20 cellular contexts compared by ENCODE assay signal in genomic region chr9:82939451-82939850, GRCh38.
DNase-seq lines count a peak whose midpoint lies in the region; ATAC-seq and TF ChIP-seq lines count a peak whose summit lies in the region.
"Had no signal": no experiment of that assay in that cellular context is flagged by ENCODE, and none has a peak within 500 bp of the region (broad histone marks: within the 10 kb centered on the region; RNA-seq: fewer than 3 reads in every experiment).

No MANE protein-coding gene starts in this region.

- DNase-seq in DMS153 (lab: John Stamatoyannopoulos, UW): peak; percentile 53
- peak; percentile 46 for DNase-seq in HT-29 (ENCODE audit: low spot score)
- peak; percentile 50 for DNase-seq in astrocyte of the hippocampus (ENCODE audit: low read depth, low spot score)
- peak; percentile 61 for DNase-seq in lung (ENCODE audit: low spot score)
- no peak for DNase-seq in stimulated activated CD4-positive, alpha-beta T cell treated with anti-CD3 and anti-CD28 coated beads, Interleukin-4, amount 100 ng/mL, for 1 hour
- no peak for DNase-seq in RWPE1 (ENCODE audit: low spot score)
- DNase-seq in NOMO-1 treated with dmso at 0.1 percent for 144 hours (lab: John Stamatoyannopoulos, UW; ENCODE audit: unreplicated experiment): no peak
- no peak for DNase-seq in stimulated activated effector memory CD8-positive, alpha-beta T cell treated with anti-CD3 and anti-CD28 coated beads, Interleukin-12 subunit alpha, Interleukin-12 subunit beta, amount 100 ng/mL, for 72 hours (ENCODE audit: low spot score in 2 of 2)
- DNase-seq: activated CD8-positive, alpha-beta memory T cell treated with anti-CD3 and anti-CD28 coated beads for 24 hours; cerebellar nuclear complex; DMS 273 treated with DMSO at 0.1 percent for 48 hours; endodermal cell; left ventricle myocardium superior; naive B cell; NCI-H1417 treated with DMSO at 0.1 percent for 48 hours; NCI-H446 treated with DMSO at 0.1 percent for 48 hours; stimulated activated naive CD8-positive, alpha-beta T cell treated with anti-CD3 and anti-CD28 coated beads, Interleukin-15, amount 100 ng/mL, for 72 hours had no signal

- no peak overlapping the region for H3K4me3 Mint-ChIP-seq in stimulated activated effector memory CD8-positive, alpha-beta T cell treated with anti-CD3 and anti-CD28 coated beads, Interleukin-12 subunit alpha, Interleukin-12 subunit beta, amount 100 ng/mL, for 72 hours
- H3K4me3 Mint-ChIP-seq: endodermal cell; naive B cell; stimulated activated naive CD8-positive, alpha-beta T cell treated with anti-CD3 and anti-CD28 coated beads, Interleukin-15, amount 100 ng/mL, for 72 hours had no signal

- POLR2A ChIA-PET in RWPE1 (lab: Yijun Ruan, JAX; ENCODE audit: low non-redundant PET): interaction anchor here (0.8 kb wide), 1 partner anchor 1313 kb away, joined by 4 read pairs; no protein-coding TSS in a partner anchor

- H3K36me3 ChIP-seq in lung (ENCODE audit: control insufficient read depth in 2 of 2, insufficient read depth in 2 of 2, low read length in 2 of 2): no peaks in the 10 kb centered on the region
- H3K36me3 ChIP-seq: HAP-1 had no signal

- H3K4me1 Mint-ChIP-seq in stimulated activated effector memory CD8-positive, alpha-beta T cell treated with anti-CD3 and anti-CD28 coated beads, Interleukin-12 subunit alpha, Interleukin-12 subunit beta, amount 100 ng/mL, for 72 hours: no peaks in the 10 kb centered on the region
- H3K4me1 Mint-ChIP-seq: naive B cell; stimulated activated naive CD8-positive, alpha-beta T cell treated with anti-CD3 and anti-CD28 coated beads, Interleukin-15, amount 100 ng/mL, for 72 hours had no signal

- ATAC-seq in lung (ENCODE audit: insufficient read depth, low FRiP score): peak; percentile 84
- no peak for ATAC-seq in stimulated activated effector memory CD8-positive, alpha-beta T cell treated with anti-CD3 and anti-CD28 coated beads, Interleukin-12 subunit alpha, Interleukin-12 subunit beta, amount 100 ng/mL, for 72 hours
- ATAC-seq: K562; left ventricle myocardium superior; stimulated activated naive CD8-positive, alpha-beta T cell treated with anti-CD3 and anti-CD28 coated beads, Interleukin-15, amount 100 ng/mL, for 72 hours had no signal

- WGBS in lung, 2 donors: 50 to 67% methylated on average over 2 of the region's 2 CpGs

- H3K4me3 ChIP-seq in lung: no peak overlapping the region
- H3K4me3 ChIP-seq: HAP-1, K562, smooth muscle cell had no signal

- peaks cover 0 to 1% of the 10 kb centered on the region in 2 donors for H3K4me1 ChIP-seq in lung (ENCODE audit: control insufficient read depth in 2 of 2, insufficient read depth in 2 of 2, low read length in 2 of 2)
- H3K4me1 ChIP-seq: HAP-1 had no signal

- H3K36me3 Mint-ChIP-seq in stimulated activated effector memory CD8-positive, alpha-beta T cell treated with anti-CD3 and anti-CD28 coated beads, Interleukin-12 subunit alpha, Interleukin-12 subunit beta, amount 100 ng/mL, for 72 hours: no peaks in the 10 kb centered on the region
- H3K36me3 Mint-ChIP-seq: naive B cell had no signal

- no peak for TF ChIP-seq CTCF in lung (IDR thresholded peaks at IDR 0.05; ENCODE audit: control extremely low read depth, extremely low read depth)
- TF ChIP-seq CTCF in RWPE1 (conservative IDR thresholded peaks at IDR 0.05; ENCODE audit: low read depth): no peak

- no peak overlapping the region for H3K27ac Mint-ChIP-seq in stimulated activated effector memory CD8-positive, alpha-beta T cell treated with anti-CD3 and anti-CD28 coated beads, Interleukin-12 subunit alpha, Interleukin-12 subunit beta, amount 100 ng/mL, for 72 hours
- H3K27ac Mint-ChIP-seq: endodermal cell; naive B cell; stimulated activated naive CD8-positive, alpha-beta T cell treated with anti-CD3 and anti-CD28 coated beads, Interleukin-15, amount 100 ng/mL, for 72 hours had no signal

- H3K9me3 ChIP-seq in lung (ENCODE audit: control insufficient read depth in 2 of 2, insufficient read depth in 1 of 2, low read length in 1 of 2): no peaks in the 10 kb centered on the region
- H3K9me3 ChIP-seq: HAP-1 had no signal

- no peaks in the 10 kb centered on the region for H3K27me3 ChIP-seq in lung (ENCODE audit: control insufficient read depth, insufficient read depth)

- CTCF ChIA-PET in RWPE1 (lab: Yijun Ruan, JAX): no interaction called here

- peaks cover 6% of the 10 kb centered on the region for H3K9me3 Mint-ChIP-seq in stimulated activated effector memory CD8-positive, alpha-beta T cell treated with anti-CD3 and anti-CD28 coated beads, Interleukin-12 subunit alpha, Interleukin-12 subunit beta, amount 100 ng/mL, for 72 hours
- H3K9me3 Mint-ChIP-seq: endodermal cell; naive B cell; stimulated activated naive CD8-positive, alpha-beta T cell treated with anti-CD3 and anti-CD28 coated beads, Interleukin-15, amount 100 ng/mL, for 72 hours had no signal

- H3K27ac ChIP-seq in lung (ENCODE audit: low read depth in 1 of 2, low read length in 1 of 2) (no peak overlapping the region), RWPE1 (no peak overlapping the region)

Comparison
In these comparisons a context has a peak if more than half of its experiments do, and no peak if none do; other contexts are left out.
1. DNase-seq: peak in DMS153 (single experiment), HT-29 (single experiment), astrocyte of the hippocampus (single experiment) and lung (single experiment); none in stimulated activated CD4-positive, alpha-beta T cell treated with anti-CD3 and anti-CD28 coated beads, Interleukin-4, amount 100 ng/mL, for 1 hour (single experiment), RWPE1 (single experiment), NOMO-1 treated with dmso at 0.1 percent for 144 hours (single experiment) and stimulated activated effector memory CD8-positive, alpha-beta T cell treated with anti-CD3 and anti-CD28 coated beads, Interleukin-12 subunit alpha, Interleukin-12 subunit beta, amount 100 ng/mL, for 72 hours (0 of 2).